ENCODE assay signal across 10 cellular contexts in the genomic region with DNA sequence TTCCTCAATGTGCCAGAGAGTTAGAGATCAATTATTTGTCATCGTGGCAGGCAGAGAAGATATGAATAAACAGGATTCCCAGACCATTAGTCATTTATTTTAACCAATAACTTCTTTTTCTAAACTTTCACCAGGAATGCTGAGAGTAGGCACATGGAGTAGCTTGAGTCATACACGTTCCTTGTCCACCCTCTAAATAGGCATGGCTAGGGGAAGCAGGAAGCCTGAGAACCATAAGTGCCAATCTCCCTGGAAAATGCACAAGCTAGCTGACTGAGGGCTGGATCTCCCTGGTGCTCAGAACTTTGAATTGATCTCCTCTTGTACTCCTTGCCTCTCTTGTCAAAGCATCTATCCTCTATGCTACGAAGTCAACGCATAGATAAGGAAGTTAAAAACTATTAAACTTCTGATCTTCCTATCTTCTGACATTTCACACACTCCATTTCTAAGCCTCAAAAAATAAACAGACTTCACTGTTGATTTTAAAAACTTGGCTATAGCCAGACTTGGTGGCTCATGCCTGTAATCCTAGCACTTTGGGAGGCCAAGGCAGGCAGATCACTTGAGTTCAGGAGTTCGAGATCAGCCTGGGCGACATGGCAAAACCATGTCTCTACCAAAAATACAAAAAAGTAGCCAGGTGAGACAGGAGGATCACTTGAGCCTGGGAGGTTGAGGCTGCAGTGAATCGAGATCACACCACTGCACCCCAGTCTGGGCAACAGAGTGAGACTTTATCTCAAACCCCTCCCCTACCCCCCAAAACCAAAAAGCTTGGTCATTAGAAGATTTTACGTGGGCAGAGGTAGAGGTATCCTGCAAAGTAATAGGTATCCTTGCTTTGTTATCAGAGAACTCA. TPM values are rescaled to one million over a fixed set of nuclear protein-coding genes. Genes with fewer than 3 reads are reported as not detected.
DNase-seq lines count a peak whose midpoint lies in the region; ATAC-seq and TF ChIP-seq lines count a peak whose summit lies in the region.
"Had no signal": no experiment of that assay in that cellular context is flagged by ENCODE, and none has a peak within 500 bp of the region (broad histone marks: within the 10 kb centered on the region; RNA-seq: fewer than 3 reads in every experiment).

No MANE protein-coding gene starts in this region.

- H3K36me3 ChIP-seq in adipocyte (ENCODE audit: control insufficient read depth, insufficient read depth, low read length, severe bottlenecking) (no peaks in the 10 kb centered on the region), subcutaneous abdominal adipose tissue (ENCODE audit: control insufficient read depth in 5 of 5, insufficient read depth in 5 of 5, low read length in 5 of 5) (no peaks in the 10 kb centered on the region)

- H3K36me3 Mint-ChIP-seq in HFFc6 (ENCODE audit: low read depth): no peaks in the 10 kb centered on the region

- peaks cover 66% of the 10 kb centered on the region for H3K4me1 ChIP-seq in adipocyte (ENCODE audit: control insufficient read depth, insufficient read depth, low read length)
- peaks cover 15 to 42% (median 36%) of the 10 kb centered on the region in 5 donors for H3K4me1 ChIP-seq in subcutaneous abdominal adipose tissue (ENCODE audit: control insufficient read depth in 5 of 5, insufficient read depth in 5 of 5, low read length in 5 of 5)

- no peak for TF ChIP-seq CTCF in HFFc6 (IDR thresholded peaks at IDR 0.05)

- peaks cover 91% of the 10 kb centered on the region for H3K4me1 Mint-ChIP-seq in HFFc6 (ENCODE audit: low read depth)

- DNase-seq in HFFc6: peak; percentile 96
- DNase-seq in adipocyte (ENCODE audit: low read depth): peak; percentile 94
- DNase-seq in hepatic stellate cell (ENCODE audit: low spot score): peak; percentile 84
- no peak for DNase-seq in NOMO-1 (lab: John Stamatoyannopoulos, UW; ENCODE audit: unreplicated experiment in 2 of 2)
- no peak for DNase-seq in NCI-H1417 (lab: John Stamatoyannopoulos, UW)
- no peak for DNase-seq in activated CD8-positive, alpha-beta memory T cell treated with anti-CD3 and anti-CD28 coated beads, Interleukin-2, amount 50 U/mL, for 48 hours
- DNase-seq: kidney, NCI-H1694 treated with DMSO at 0.1 percent for 48 hours had no signal

- H3K9me3 ChIP-seq in adipocyte (ENCODE audit: control insufficient read depth, low read length) (no peaks in the 10 kb centered on the region), subcutaneous abdominal adipose tissue (ENCODE audit: control insufficient read depth in 5 of 5, low read length in 5 of 5) (no peaks in the 10 kb centered on the region)

- H3K27me3 Mint-ChIP-seq in HFFc6 (ENCODE audit: insufficient read depth): peaks cover 4% of the 10 kb centered on the region; the same call in 1 of the 2 replicates

- no peaks in the 10 kb centered on the region for H3K9me3 Mint-ChIP-seq in HFFc6

- H3K27ac Mint-ChIP-seq in HFFc6: peak overlapping the region; percentile 86

- ATAC-seq in GM19351 (IDR thresholded peaks at IDR 0.05; ENCODE audit: unreplicated experiment): no peak

- H3K9ac ChIP-seq in adipocyte (ENCODE audit: low read length) (peak overlapping the region; percentile 44), subcutaneous abdominal adipose tissue (ENCODE audit: low read length in 5 of 5) (no peak overlapping the region)

- peak overlapping the region; percentile 43 for H3K27ac ChIP-seq in subcutaneous abdominal adipose tissue (ENCODE audit: low read depth, low read length)

- H3K27me3 ChIP-seq in adipocyte (replicated peaks; ENCODE audit: control insufficient read depth, insufficient read depth, low read length): no peaks in the 10 kb centered on the region
- peaks cover 0 to 3% (median 0%) of the 10 kb centered on the region in 5 donors for H3K27me3 ChIP-seq in subcutaneous abdominal adipose tissue (ENCODE audit: control insufficient read depth in 5 of 5, insufficient read depth in 4 of 5, low read length in 5 of 5)

- H3K4me3 ChIP-seq in adipocyte (ENCODE audit: low read length) (no peak overlapping the region), subcutaneous abdominal adipose tissue (ENCODE audit: low read depth in 1 of 5, low read length in 5 of 5) (no peak overlapping the region)

- H3K4me3 Mint-ChIP-seq in HFFc6: peak overlapping the region; percentile 18

RNA-seq across cellular contexts. Expression of a gene that starts 11.8 kb away (rescaled TPM):
- total RNA-seq in HFFc6 (2021; fragmentation: NEBNext Ultra II Directional; extraction: Animal tissue kit (Norgen Biotek cat#: 25700)): under 1 TPM; 0.24 to 0.99 (median 0.84) TPM

Comparison
In these comparisons a context has a peak if more than half of its experiments do, and no peak if none do; other contexts are left out.
1. DNase-seq: peak in HFFc6 (single experiment), adipocyte (single experiment) and hepatic stellate cell (single experiment); none in NOMO-1 (0 of 2), NCI-H1417 (0 of 3) and activated CD8-positive, alpha-beta memory T cell treated with anti-CD3 and anti-CD28 coated beads, Interleukin-2, amount 50 U/mL, for 48 hours (single experiment).